8 cellular contexts compared by ENCODE assay signal in the genomic region with DNA sequence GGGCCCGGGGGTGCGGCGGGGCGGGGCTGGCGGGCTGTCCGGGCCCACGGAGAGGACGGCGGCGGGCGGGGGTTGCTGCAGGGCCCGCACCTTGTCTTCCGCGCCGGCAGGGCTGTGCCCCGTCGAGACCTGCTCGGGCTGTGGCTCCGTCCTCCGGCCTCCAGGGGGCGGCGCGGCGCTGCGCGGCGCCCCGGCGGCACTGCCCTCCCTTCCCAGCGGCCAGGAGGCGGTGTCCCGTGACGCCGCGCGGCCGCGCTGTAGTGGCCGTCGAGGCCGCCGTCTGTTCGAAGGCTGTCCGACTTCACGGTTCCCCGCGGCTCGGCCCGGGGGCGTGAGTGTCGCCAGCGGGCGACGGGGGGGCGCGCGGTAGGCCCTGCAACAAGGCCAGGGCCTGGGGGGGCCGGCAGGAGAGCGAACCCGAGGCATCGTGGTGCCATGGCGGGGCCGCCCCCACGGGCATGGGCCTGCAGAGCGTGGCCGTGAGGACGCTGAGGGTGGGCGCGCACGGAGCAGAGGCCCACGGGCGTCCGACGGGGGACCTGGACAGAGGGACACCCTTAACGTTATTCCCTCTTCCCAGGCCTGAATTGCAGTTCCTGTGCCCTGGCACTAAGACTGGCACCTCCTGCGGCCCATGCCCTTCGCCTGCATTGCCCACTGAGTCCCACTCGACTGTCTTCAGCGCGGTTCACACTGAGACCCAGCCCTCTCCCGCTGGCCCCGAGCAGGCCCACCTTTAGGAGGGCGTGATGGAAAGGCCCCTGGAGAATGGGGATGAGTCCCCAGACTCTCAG. TPM values are rescaled to one million over a fixed set of nuclear protein-coding genes. Genes with fewer than 3 reads are reported as not detected.
DNase-seq lines count a peak whose midpoint lies in the region; ATAC-seq and TF ChIP-seq lines count a peak whose summit lies in the region.

A gene with protein sequence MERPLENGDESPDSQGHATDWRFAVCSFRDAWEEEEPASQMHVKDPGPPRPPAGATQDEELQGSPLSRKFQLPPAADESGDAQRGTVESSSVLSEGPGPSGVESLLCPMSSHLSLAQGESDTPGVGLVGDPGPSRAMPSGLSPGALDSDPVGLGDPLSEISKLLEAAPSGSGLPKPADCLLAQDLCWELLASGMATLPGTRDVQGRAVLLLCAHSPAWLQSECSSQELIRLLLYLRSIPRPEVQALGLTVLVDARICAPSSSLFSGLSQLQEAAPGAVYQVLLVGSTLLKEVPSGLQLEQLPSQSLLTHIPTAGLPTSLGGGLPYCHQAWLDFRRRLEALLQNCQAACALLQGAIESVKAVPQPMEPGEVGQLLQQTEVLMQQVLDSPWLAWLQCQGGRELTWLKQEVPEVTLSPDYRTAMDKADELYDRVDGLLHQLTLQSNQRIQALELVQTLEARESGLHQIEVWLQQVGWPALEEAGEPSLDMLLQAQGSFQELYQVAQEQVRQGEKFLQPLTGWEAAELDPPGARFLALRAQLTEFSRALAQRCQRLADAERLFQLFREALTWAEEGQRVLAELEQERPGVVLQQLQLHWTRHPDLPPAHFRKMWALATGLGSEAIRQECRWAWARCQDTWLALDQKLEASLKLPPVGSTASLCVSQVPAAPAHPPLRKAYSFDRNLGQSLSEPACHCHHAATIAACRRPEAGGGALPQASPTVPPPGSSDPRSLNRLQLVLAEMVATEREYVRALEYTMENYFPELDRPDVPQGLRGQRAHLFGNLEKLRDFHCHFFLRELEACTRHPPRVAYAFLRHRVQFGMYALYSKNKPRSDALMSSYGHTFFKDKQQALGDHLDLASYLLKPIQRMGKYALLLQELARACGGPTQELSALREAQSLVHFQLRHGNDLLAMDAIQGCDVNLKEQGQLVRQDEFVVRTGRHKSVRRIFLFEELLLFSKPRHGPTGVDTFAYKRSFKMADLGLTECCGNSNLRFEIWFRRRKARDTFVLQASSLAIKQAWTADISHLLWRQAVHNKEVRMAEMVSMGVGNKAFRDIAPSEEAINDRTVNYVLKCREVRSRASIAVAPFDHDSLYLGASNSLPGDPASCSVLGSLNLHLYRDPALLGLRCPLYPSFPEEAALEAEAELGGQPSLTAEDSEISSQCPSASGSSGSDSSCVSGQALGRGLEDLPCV (plus strand): TSS at position 237 of the 794 bp plus-strand sequence. CDS start 513 bp downstream, at position 750.

- H3K36me3 ChIP-seq in mucosa of stomach (ENCODE audit: control insufficient read depth, insufficient read depth, low read length): no peaks in the 10 kb centered on the region

- H3K27me3 ChIP-seq in mucosa of stomach (ENCODE audit: control insufficient read depth, insufficient read depth, low read length): no peaks in the 10 kb centered on the region

- peak within 1 kb of the TSS; percentile 70 for H3K4me3 ChIP-seq in epithelial cell of proximal tubule (ENCODE audit: low read depth, low read length)
- H3K4me3 ChIP-seq in mucosa of stomach (ENCODE audit: low read length): no peak within 1 kb of the TSS

- peak; percentile 56 for TF ChIP-seq CTCF in epithelial cell of proximal tubule (conservative IDR thresholded peaks at IDR 0.05; ENCODE audit: low read depth, low read length)

- H3K4me1 ChIP-seq in mucosa of stomach (ENCODE audit: control insufficient read depth, insufficient read depth, low read length): peaks cover 19% of the 10 kb centered on the region

- ATAC-seq in GM19025 (IDR thresholded peaks at IDR 0.05; ENCODE audit: low read depth, unreplicated experiment) (peak; percentile 88), HG03460 (IDR thresholded peaks at IDR 0.05; ENCODE audit: unreplicated experiment) (peak; percentile 66)

- H3K9me3 ChIP-seq in mucosa of stomach (ENCODE audit: control insufficient read depth, low read length): no peaks in the 10 kb centered on the region

- DNase-seq in Ammon's horn (ENCODE audit: low spot score): peak; percentile 28
- DNase-seq in NOMO-1 treated with DMSO at 0.1 percent for 48 hours (lab: John Stamatoyannopoulos, UW; ENCODE audit: unreplicated experiment): peak; percentile 83
- DNase-seq in activated CD8-positive, alpha-beta memory T cell treated with anti-CD3 and anti-CD28 coated beads, Interleukin-2, amount 50 U/mL, for 24 hours (ENCODE audit: extremely low read depth): peak; percentile 47
- DNase-seq in epithelial cell of proximal tubule (ENCODE audit: low read depth): no peak
- peak; percentile 47 to 77 for DNase-seq in stimulated activated CD8-positive, alpha-beta memory T cell treated with anti-CD3 and anti-CD28 coated beads, Interleukin-7, amount 100 ng/mL, for 4 hours (ENCODE audit: low read depth in 2 of 2)

- peak within 1 kb of the TSS; percentile 60 for H3K9ac ChIP-seq in mucosa of stomach (ENCODE audit: low read length)

RNA-seq across cellular contexts. Expression of the gene that starts here (rescaled TPM):
- total RNA-seq in epithelial cell of proximal tubule: 6.6 and 10.2 TPM in 2 replicates
